ENCODE assay signal across 10 cellular contexts in genomic region chr19:40810160-40810559, GRCh38. TPM values are rescaled to one million over a fixed set of nuclear protein-coding genes. Genes with fewer than 3 reads are reported as not detected.
DNase-seq lines count a peak whose midpoint lies in the region; ATAC-seq lines count a peak whose summit lies in the region.
"Had no signal": no experiment of that assay in that cellular context is flagged by ENCODE, and none has a peak within 500 bp of the region (broad histone marks: within the 10 kb centered on the region; RNA-seq: fewer than 3 reads in every experiment).

No MANE protein-coding gene starts in this region.

- no peak for DNase-seq in activated CD4-positive, alpha-beta T cell treated with anti-CD3 and anti-CD28 coated beads for 36 hours
- no peak for DNase-seq in activated CD4-positive, alpha-beta T cell treated with anti-CD3 and anti-CD28 coated beads for 1 hour
- DNase-seq in adipocyte (ENCODE audit: low read depth) = no peak
- no peak for DNase-seq in immature natural killer cell
- no peak for DNase-seq in stimulated activated naive CD8-positive, alpha-beta T cell treated with anti-CD3 and anti-CD28 coated beads, Interleukin-15, amount 100 ng/mL, for 72 hours
- no peak for DNase-seq in NCI-H82 (lab: John Stamatoyannopoulos, UW)
- DNase-seq in AG20443 (ENCODE audit: low spot score) = no peak
- DNase-seq in NCI-H1417 treated with DMSO at 0.1 percent for 48 hours (lab: John Stamatoyannopoulos, UW) = no peak
- DNase-seq: NCI-H1048 had no signal

- H3K36me3 ChIP-seq in adipocyte (ENCODE audit: control insufficient read depth, insufficient read depth, low read length, severe bottlenecking) = peaks cover 33% of the 10 kb centered on the region

- H3K36me3 Mint-ChIP-seq in activated CD4-positive, alpha-beta T cell treated with anti-CD3 and anti-CD28 coated beads for 36 hours (ENCODE audit: low read depth) = peaks cover 18% of the 10 kb centered on the region
- H3K36me3 Mint-ChIP-seq in immature natural killer cell = peaks cover 3 to 6% (median 5%) of the 10 kb centered on the region in 3 donors

- peaks cover 3% of the 10 kb centered on the region for H3K27me3 Mint-ChIP-seq in activated CD4-positive, alpha-beta T cell treated with anti-CD3 and anti-CD28 coated beads for 36 hours
- H3K27me3 Mint-ChIP-seq in immature natural killer cell (ENCODE audit: low read depth in 3 of 3) = peaks cover 10 to 16% (median 15%) of the 10 kb centered on the region in 3 donors
- H3K27me3 Mint-ChIP-seq in stimulated activated naive CD8-positive, alpha-beta T cell treated with anti-CD3 and anti-CD28 coated beads, Interleukin-15, amount 100 ng/mL, for 72 hours = peaks cover 10% of the 10 kb centered on the region

- H3K4me3 ChIP-seq in adipocyte (ENCODE audit: low read length) = peak overlapping the region; percentile 69

- intact Hi-C loops in activated CD4-positive, alpha-beta T cell treated with anti-CD3 and anti-CD28 coated beads for 36 hours (cut with DNase I, micrococcal nuclease) = no loop called here

- peak overlapping the region; percentile 69 for H3K9ac ChIP-seq in adipocyte (ENCODE audit: low read length)

- peaks cover 48% of the 10 kb centered on the region for H3K4me1 Mint-ChIP-seq in activated CD4-positive, alpha-beta T cell treated with anti-CD3 and anti-CD28 coated beads for 36 hours
- H3K4me1 Mint-ChIP-seq in immature natural killer cell = peaks cover 61 to 67% of the 10 kb centered on the region in 2 donors
- H3K4me1 Mint-ChIP-seq in stimulated activated naive CD8-positive, alpha-beta T cell treated with anti-CD3 and anti-CD28 coated beads, Interleukin-15, amount 100 ng/mL, for 72 hours = peaks cover 70% of the 10 kb centered on the region

- peak overlapping the region; percentile 31 for H3K27ac Mint-ChIP-seq in activated CD4-positive, alpha-beta T cell treated with anti-CD3 and anti-CD28 coated beads for 36 hours
- peak overlapping the region in 4 of 6 donors; percentile 48 to 95 (median 53) for H3K27ac Mint-ChIP-seq in immature natural killer cell
- no peak overlapping the region for H3K27ac Mint-ChIP-seq in stimulated activated naive CD8-positive, alpha-beta T cell treated with anti-CD3 and anti-CD28 coated beads, Interleukin-15, amount 100 ng/mL, for 72 hours

- peak overlapping the region; percentile 72 for H3K4me3 Mint-ChIP-seq in activated CD4-positive, alpha-beta T cell treated with anti-CD3 and anti-CD28 coated beads for 36 hours
- H3K4me3 Mint-ChIP-seq in immature natural killer cell = peak overlapping the region; percentile 96 to 99 (median 98)
- peak overlapping the region; percentile 12 to 34 for H3K4me3 Mint-ChIP-seq in stimulated activated naive CD8-positive, alpha-beta T cell treated with anti-CD3 and anti-CD28 coated beads, Interleukin-15, amount 100 ng/mL, for 72 hours

- H3K9me3 Mint-ChIP-seq in activated CD4-positive, alpha-beta T cell treated with anti-CD3 and anti-CD28 coated beads for 36 hours (ENCODE audit: low read depth) = no peaks in the 10 kb centered on the region
- no peaks in the 10 kb centered on the region for H3K9me3 Mint-ChIP-seq in immature natural killer cell
- H3K9me3 Mint-ChIP-seq in stimulated activated naive CD8-positive, alpha-beta T cell treated with anti-CD3 and anti-CD28 coated beads, Interleukin-15, amount 100 ng/mL, for 72 hours = no peaks in the 10 kb centered on the region

- no peaks in the 10 kb centered on the region for H3K9me3 ChIP-seq in adipocyte (ENCODE audit: control insufficient read depth, low read length)

- CTCF ChIA-PET in activated CD4-positive, alpha-beta T cell treated with anti-CD3 and anti-CD28 coated beads for 36 hours (lab: Charles Lee) = no interaction called here

- POLR2A ChIA-PET in activated CD4-positive, alpha-beta T cell treated with anti-CD3 and anti-CD28 coated beads for 36 hours (lab: Charles Lee) = no interaction called here

- no peaks in the 10 kb centered on the region for H3K27me3 ChIP-seq in adipocyte (replicated peaks; ENCODE audit: control insufficient read depth, insufficient read depth, low read length)

- H3K4me1 ChIP-seq in adipocyte (ENCODE audit: control insufficient read depth, insufficient read depth, low read length) = peaks cover 31% of the 10 kb centered on the region

- ATAC-seq in activated CD4-positive, alpha-beta T cell treated with anti-CD3 and anti-CD28 coated beads for 36 hours = no peak
- no peak for ATAC-seq in stimulated activated naive CD8-positive, alpha-beta T cell treated with anti-CD3 and anti-CD28 coated beads, Interleukin-15, amount 100 ng/mL, for 72 hours

RNA-seq across cellular contexts. Expression of gene EGLN2, which starts 11.2 kb away (rescaled TPM):
- total RNA-seq in activated CD4-positive, alpha-beta T cell treated with anti-CD3 and anti-CD28 coated beads for 36 hours = 10 to 100 TPM; 85.6 to 86.6 TPM
- 100 to 1,000 TPM in 2 of 3 donors, 10 to 100 TPM in 1; 88.4 to 124 (median 101) TPM for polyA plus RNA-seq in immature natural killer cell

RNA-seq across cellular contexts. Expression of gene RAB4B, which starts 32.1 kb away (rescaled TPM):
- 10 to 100 TPM; 26.4 to 33.7 TPM for total RNA-seq in activated CD4-positive, alpha-beta T cell treated with anti-CD3 and anti-CD28 coated beads for 36 hours
- 100 to 1,000 TPM; 129 to 151 (median 150) TPM for polyA plus RNA-seq in immature natural killer cell

RNA-seq across cellular contexts. Expression of gene MIA, which starts 34.8 kb away (rescaled TPM):
- total RNA-seq in activated CD4-positive, alpha-beta T cell treated with anti-CD3 and anti-CD28 coated beads for 36 hours = under 1 TPM in 1 of 2 experiments, not detected in 1; 0.57 TPM
- polyA plus RNA-seq in immature natural killer cell = not detected

RNA-seq across cellular contexts. Expression of gene CYP2A6, which starts 40.1 kb away (rescaled TPM):
- not detected for total RNA-seq in activated CD4-positive, alpha-beta T cell treated with anti-CD3 and anti-CD28 coated beads for 36 hours
- polyA plus RNA-seq in immature natural killer cell = under 1 TPM in 1 of 3 donors, not detected in 2; 0.48 TPM
- total RNA-seq: cerebellum had no signal

RNA-seq across cellular contexts. Expression of gene SNRPA, which starts 59.2 kb away (rescaled TPM):
- 100 to 1,000 TPM; 245 to 465 TPM for total RNA-seq in activated CD4-positive, alpha-beta T cell treated with anti-CD3 and anti-CD28 coated beads for 36 hours
- 10 to 100 TPM; 28.9 to 78.7 (median 39.2) TPM for polyA plus RNA-seq in immature natural killer cell

Comparison
In these comparisons a context has a peak if more than half of its experiments do, and no peak if none do; other contexts are left out.
1. H3K27ac Mint-ChIP-seq: peak in activated CD4-positive, alpha-beta T cell treated with anti-CD3 and anti-CD28 coated beads for 36 hours (single experiment) and immature natural killer cell (4 of 6); none in stimulated activated naive CD8-positive, alpha-beta T cell treated with anti-CD3 and anti-CD28 coated beads, Interleukin-15, amount 100 ng/mL, for 72 hours (0 of 2).
2. H3K4me3 Mint-ChIP-seq: peak in every context shown above with its lines; median percentile 98 in immature natural killer cell; 72 in activated CD4-positive, alpha-beta T cell treated with anti-CD3 and anti-CD28 coated beads for 36 hours; 23 in stimulated activated naive CD8-positive, alpha-beta T cell treated with anti-CD3 and anti-CD28 coated beads, Interleukin-15, amount 100 ng/mL, for 72 hours.